ENCODE assay signal across 1 cellular context in the genomic region with DNA sequence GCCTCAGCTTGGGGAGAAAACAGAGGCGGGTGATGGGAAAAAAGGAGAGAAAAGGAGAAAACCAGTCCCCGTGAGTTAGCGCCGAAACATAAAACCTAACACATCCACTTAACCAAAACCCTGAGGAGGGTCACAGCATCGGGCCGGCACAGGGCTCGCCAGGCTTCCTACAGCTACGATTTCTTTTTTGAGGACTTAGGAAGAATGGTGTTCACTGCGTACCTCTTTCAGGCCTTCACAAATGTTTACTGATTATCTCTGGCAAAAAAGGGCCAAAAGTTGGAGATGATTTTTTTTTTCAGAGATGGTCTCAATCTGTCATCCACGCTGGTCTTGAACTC.
A peak's percentile ranks its signal among the peaks of the same experiment; 100 is the strongest.
TF ChIP-seq lines count a peak whose summit lies in the region.

No MANE protein-coding gene starts in this region.

TF ChIP-seq in HepG2, 621 proteins besides CTCF, POLR2A, EP300 and RAD21:
- TF ChIP-seq, protein P1, sequence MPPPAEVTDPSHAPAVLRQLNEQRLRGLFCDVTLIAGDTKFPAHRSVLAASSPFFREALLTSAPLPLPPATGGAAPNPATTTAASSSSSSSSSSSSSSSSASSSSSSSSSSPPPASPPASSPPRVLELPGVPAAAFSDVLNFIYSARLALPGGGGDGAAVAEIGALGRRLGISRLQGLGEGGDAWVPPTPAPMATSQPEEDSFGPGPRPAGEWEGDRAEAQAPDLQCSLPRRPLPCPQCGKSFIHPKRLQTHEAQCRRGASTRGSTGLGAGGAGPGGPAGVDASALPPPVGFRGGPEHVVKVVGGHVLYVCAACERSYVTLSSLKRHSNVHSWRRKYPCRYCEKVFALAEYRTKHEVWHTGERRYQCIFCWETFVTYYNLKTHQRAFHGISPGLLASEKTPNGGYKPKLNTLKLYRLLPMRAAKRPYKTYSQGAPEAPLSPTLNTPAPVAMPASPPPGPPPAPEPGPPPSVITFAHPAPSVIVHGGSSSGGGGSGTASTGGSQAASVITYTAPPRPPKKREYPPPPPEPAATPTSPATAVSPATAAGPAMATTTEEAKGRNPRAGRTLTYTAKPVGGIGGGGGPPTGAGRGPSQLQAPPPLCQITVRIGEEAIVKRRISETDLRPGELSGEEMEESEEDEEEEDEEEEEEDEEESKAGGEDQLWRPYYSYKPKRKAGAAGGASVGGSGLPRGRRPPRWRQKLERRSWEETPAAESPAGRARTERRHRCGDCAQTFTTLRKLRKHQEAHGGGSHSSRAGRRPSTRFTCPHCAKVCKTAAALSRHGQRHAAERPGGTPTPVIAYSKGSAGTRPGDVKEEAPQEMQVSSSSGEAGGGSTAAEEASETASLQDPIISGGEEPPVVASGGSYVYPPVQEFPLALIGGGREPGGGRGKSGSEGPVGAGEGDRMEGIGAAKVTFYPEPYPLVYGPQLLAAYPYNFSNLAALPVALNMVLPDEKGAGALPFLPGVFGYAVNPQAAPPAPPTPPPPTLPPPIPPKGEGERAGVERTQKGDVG (CRISPR knock-in tag; IDR thresholded peaks at IDR 0.05; ENCODE audit: borderline replicate concordance): no peak
- TF ChIP-seq SRSF1 (optimal IDR thresholded peaks at IDR 0.05; ENCODE audit: low read depth, low read length) (peak; percentile 52), RBM22 (optimal IDR thresholded peaks at IDR 0.05; ENCODE audit: low read length) (peak; percentile 63)
